ENCODE assay signal across 17 cellular contexts in the genomic region with DNA sequence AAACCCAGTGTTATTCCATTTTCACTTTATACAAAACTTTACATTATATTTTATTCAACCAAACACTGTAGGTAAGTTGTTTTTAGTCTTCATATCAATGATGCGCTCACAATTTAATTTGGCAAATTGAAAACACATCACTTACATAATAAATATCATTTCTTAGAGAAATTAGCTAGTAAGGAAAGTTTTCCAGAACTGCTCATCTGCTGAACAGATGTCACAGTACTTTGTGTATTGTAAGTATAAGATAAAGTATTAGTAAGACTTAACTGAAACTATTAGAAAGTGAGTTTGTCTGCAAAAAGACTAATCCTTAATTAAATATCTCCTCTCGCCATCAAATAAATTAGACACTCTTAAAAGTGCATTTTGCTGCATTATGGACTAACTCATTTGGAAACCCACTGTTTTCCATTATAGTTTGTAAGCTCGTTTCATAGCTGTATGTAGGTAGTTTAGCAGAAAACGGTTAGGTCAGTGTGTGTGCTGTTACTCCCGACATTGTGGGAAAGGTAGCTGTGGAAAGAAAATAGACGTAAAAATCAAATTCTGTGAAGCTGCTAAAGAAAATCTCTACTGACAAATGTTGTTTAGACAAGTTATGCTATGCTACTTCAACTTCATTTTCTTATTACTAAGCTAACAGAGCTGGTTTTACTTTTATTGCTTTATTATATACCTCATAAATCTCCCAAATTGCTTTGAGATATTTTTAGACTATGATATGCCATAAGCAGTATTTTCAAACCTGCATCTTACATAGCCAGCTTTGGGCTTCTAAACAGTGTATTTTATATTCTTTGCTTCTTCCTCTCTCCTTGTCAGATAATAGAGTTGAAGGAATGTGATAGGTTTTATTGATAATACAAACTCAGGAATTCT.
DNase-seq lines count a peak whose midpoint lies in the region; TF ChIP-seq lines count a peak whose summit lies in the region.
"Had no signal": no experiment of that assay in that cellular context is flagged by ENCODE, and none has a peak within 500 bp of the region (broad histone marks: within the 10 kb centered on the region; RNA-seq: fewer than 3 reads in every experiment).

No MANE protein-coding gene starts in this region.

- peaks cover 6% of the 10 kb centered on the region for H3K36me3 ChIP-seq in osteoblast (ENCODE audit: insufficient read depth, low read length)
- H3K36me3 ChIP-seq in OCI-LY7 (ENCODE audit: insufficient read depth, low read length): no peaks in the 10 kb centered on the region
- H3K36me3 ChIP-seq: HAP-1 had no signal

- H3K79me2 ChIP-seq in osteoblast (ENCODE audit: insufficient read depth, low read length) (no peaks in the 10 kb centered on the region), OCI-LY7 (ENCODE audit: insufficient read depth, low read depth, low read length) (no peaks in the 10 kb centered on the region)

- H3K36me3 Mint-ChIP-seq in HFFc6 (ENCODE audit: low read depth) (peaks cover 23% of the 10 kb centered on the region), progenitor cell of endocrine pancreas (ENCODE audit: insufficient read depth) (no peaks in the 10 kb centered on the region)
- H3K36me3 Mint-ChIP-seq: CD4-positive, alpha-beta memory T cell had no signal

- H3K4me1 Mint-ChIP-seq in HFFc6 (ENCODE audit: low read depth) (peaks cover 16% of the 10 kb centered on the region), progenitor cell of endocrine pancreas (ENCODE audit: low read depth) (no peaks in the 10 kb centered on the region)
- H3K4me1 Mint-ChIP-seq: CD4-positive, alpha-beta memory T cell had no signal

- BruUV-seq in OCI-LY7 (replicated peaks; lab: Mats Ljungman, UMichigan): no TSS peak

- H3K9me3 Mint-ChIP-seq in HFFc6: no peaks in the 10 kb centered on the region
- no peaks in the 10 kb centered on the region for H3K9me3 Mint-ChIP-seq in progenitor cell of endocrine pancreas (ENCODE audit: low read depth)
- H3K9me3 Mint-ChIP-seq: CD4-positive, alpha-beta memory T cell had no signal

- H2AFZ ChIP-seq in osteoblast (ENCODE audit: low read length) (no peak overlapping the region), OCI-LY7 (ENCODE audit: low read length) (no peak overlapping the region)

- H3K9me2 ChIP-seq in OCI-LY7 (ENCODE audit: insufficient read depth, low read length): no peaks in the 10 kb centered on the region

- H3K9me3 ChIP-seq in osteoblast (ENCODE audit: low read depth, low read length): no peaks in the 10 kb centered on the region
- no peaks in the 10 kb centered on the region for H3K9me3 ChIP-seq in OCI-LY7 (ENCODE audit: low read length)
- H3K9me3 ChIP-seq: HAP-1 had no signal

- H4K20me1 ChIP-seq in osteoblast (ENCODE audit: insufficient read depth, low read length) (no peaks in the 10 kb centered on the region), OCI-LY7 (ENCODE audit: insufficient read depth, low read length) (no peaks in the 10 kb centered on the region)

- no peaks in the 10 kb centered on the region for H3K27me3 ChIP-seq in osteoblast (ENCODE audit: insufficient read depth, low read length)

- CTCF ChIA-PET in OCI-LY7 (lab: Charles Lee; ENCODE audit: unreplicated experiment): no interaction called here

- H3K4me3 Mint-ChIP-seq in HFFc6: no peak overlapping the region
- no peak overlapping the region for H3K4me3 Mint-ChIP-seq in progenitor cell of endocrine pancreas (ENCODE audit: low read depth)
- H3K4me3 Mint-ChIP-seq: CD4-positive, alpha-beta memory T cell had no signal

- H3K4me1 ChIP-seq in osteoblast (ENCODE audit: insufficient read depth, low read length) (peaks cover 10% of the 10 kb centered on the region), OCI-LY7 (ENCODE audit: insufficient read depth, low read length, poor library complexity, severe bottlenecking) (no peaks in the 10 kb centered on the region)

- POLR2A ChIA-PET in OCI-LY7 (lab: Charles Lee): interaction anchor here (0.6 kb wide), 1 partner anchor 26 kb away, joined by 3 read pairs; no protein-coding TSS in a partner anchor

- no peak overlapping the region for H3K27ac ChIP-seq in osteoblast (ENCODE audit: low read depth, low read length)
- no peak overlapping the region for H3K27ac ChIP-seq in OCI-LY7 (ENCODE audit: low read depth, low read length, poor library complexity, severe bottlenecking)

- peak overlapping the region; percentile 36 for H3K27ac Mint-ChIP-seq in HFFc6
- H3K27ac Mint-ChIP-seq in progenitor cell of endocrine pancreas: no peak overlapping the region
- H3K27ac Mint-ChIP-seq: CD4-positive, alpha-beta memory T cell had no signal

- H3K4me3 ChIP-seq in AG10803 (ENCODE audit: low read length): no peak overlapping the region
- H3K4me3 ChIP-seq in fibroblast of villous mesenchyme (ENCODE audit: low read depth, low read length): no peak overlapping the region
- no peak overlapping the region for H3K4me3 ChIP-seq in osteoblast (ENCODE audit: insufficient read depth, low read length)
- no peak overlapping the region for H3K4me3 ChIP-seq in OCI-LY7 (ENCODE audit: low read depth, low read length, poor library complexity, severe bottlenecking)
- H3K4me3 ChIP-seq: GM12878, HAP-1 had no signal

- TF ChIP-seq CTCF in AG10803 (conservative IDR thresholded peaks at IDR 0.05; ENCODE audit: low read length): no peak
- no peak for TF ChIP-seq CTCF in HFFc6 (IDR thresholded peaks at IDR 0.05)
- TF ChIP-seq CTCF in fibroblast of villous mesenchyme (IDR thresholded peaks at IDR 0.05; ENCODE audit: insufficient read depth, low read depth, low read length): no peak
- no peak for TF ChIP-seq CTCF in osteoblast (IDR thresholded peaks at IDR 0.05; ENCODE audit: extremely low read depth, low read depth, low read length)
- TF ChIP-seq CTCF in OCI-LY7 (conservative IDR thresholded peaks at IDR 0.05; ENCODE audit: low read length): no peak
- TF ChIP-seq CTCF in progenitor cell of endocrine pancreas (IDR thresholded peaks at IDR 0.05; ENCODE audit: unreplicated experiment): no peak

- intact Hi-C loops in OCI-LY7 (cut with micrococcal nuclease; ENCODE audit: unreplicated experiment): no loop called here

- no peaks in the 10 kb centered on the region; the same call in 1 of the 2 replicates for H3K27me3 Mint-ChIP-seq in HFFc6 (ENCODE audit: insufficient read depth)
- no peaks in the 10 kb centered on the region for H3K27me3 Mint-ChIP-seq in progenitor cell of endocrine pancreas

- DNase-seq in AG10803 (ENCODE audit: low read depth) (peak; percentile 27), HFFc6 (no peak), fibroblast of villous mesenchyme (ENCODE audit: low read depth) (peak; percentile 26), osteoblast (ENCODE audit: insufficient read length, low spot score, missing footprints) (peak; percentile 31), HT-29 (ENCODE audit: low spot score) (no peak), OCI-LY7 (ENCODE audit: low spot score) (no peak), progenitor cell of endocrine pancreas (ENCODE audit: low spot score, unreplicated experiment) (no peak)
- DNase-seq: Calu3; CD4-positive, alpha-beta memory T cell; DND-41; GDM1; MV-4-11; NCI-H2171; NCI-H446; PC-3 had no signal

- no peak overlapping the region for H3K4me2 ChIP-seq in osteoblast (ENCODE audit: insufficient read depth, low read length)
- H3K4me2 ChIP-seq in OCI-LY7 (ENCODE audit: low read length): no peak overlapping the region

Comparison
In these comparisons a context has a peak if more than half of its experiments do, and no peak if none do; other contexts are left out.
1. DNase-seq: peak in AG10803 (single experiment), fibroblast of villous mesenchyme (single experiment) and osteoblast (single experiment); none in HFFc6 (single experiment), HT-29 (single experiment), OCI-LY7 (single experiment) and progenitor cell of endocrine pancreas (single experiment).